8 cellular contexts compared by ENCODE assay signal in genomic region chr15:64044315-64045105, GRCh38. TPM values are rescaled to one million over a fixed set of nuclear protein-coding genes. Genes with fewer than 3 reads are reported as not detected.
DNase-seq lines count a peak whose midpoint lies in the region; ATAC-seq and TF ChIP-seq lines count a peak whose summit lies in the region.

No MANE protein-coding gene starts in this region.

- no peak overlapping the region for H2AFZ ChIP-seq in Karpas-422 (ENCODE audit: low read length)

- no peaks in the 10 kb centered on the region for H3K9me2 ChIP-seq in Karpas-422 (replicated peaks; ENCODE audit: insufficient read depth, low read length)

- peaks cover 54% of the 10 kb centered on the region for H3K79me2 ChIP-seq in Karpas-422 (ENCODE audit: low read length)

- no peaks in the 10 kb centered on the region for H4K20me1 ChIP-seq in Karpas-422 (ENCODE audit: insufficient read depth, low read depth, low read length)

- peak overlapping the region; percentile 64 for H3K4me2 ChIP-seq in Karpas-422 (ENCODE audit: low read depth, low read length, poor library complexity, severe bottlenecking)

- CTCF ChIA-PET in A673 (lab: Charles Lee), result no interaction called here

- H3K27ac ChIP-seq in A673 (ENCODE audit: low read depth, low read length, poor library complexity, severe bottlenecking) (no peak overlapping the region), Karpas-422 (ENCODE audit: low read length) (peak overlapping the region; percentile 85)

- no peak for DNase-seq in A673 (ENCODE audit: low spot score)
- DNase-seq in Karpas-422, result peak; percentile 85
- no peak for DNase-seq in left ventricle myocardium superior
- DNase-seq in C1 segment of cervical spinal cord (lab: John Stamatoyannopoulos, UW), result no peak
- DNase-seq in NCI-H69 (lab: John Stamatoyannopoulos, UW), result no peak
- no peak for DNase-seq in NCI-H1436 treated with DMSO at 0.1 percent for 48 hours (lab: John Stamatoyannopoulos, UW)
- DNase-seq in BE2C, result no peak

- ATAC-seq in GM19023 (IDR thresholded peaks at IDR 0.05; ENCODE audit: unreplicated experiment) (peak; percentile 62), left ventricle myocardium superior (peak; percentile 4)

- H3K9me3 ChIP-seq in A673 (ENCODE audit: low read depth, low read length, poor library complexity, severe bottlenecking) (no peaks in the 10 kb centered on the region), Karpas-422 (ENCODE audit: low read length) (no peaks in the 10 kb centered on the region), BE2C (no peaks in the 10 kb centered on the region)

- no TSS peak for BruUV-seq in A673 (replicated peaks; lab: Mats Ljungman, UMichigan)

- no peak for TF ChIP-seq CTCF in A673 (conservative IDR thresholded peaks at IDR 0.05; ENCODE audit: low read depth, low read length)
- no peak for TF ChIP-seq CTCF in BE2C (IDR thresholded peaks at IDR 0.05; ENCODE audit: low read depth, low read length)

- intact Hi-C loops in A673 (cut with micrococcal nuclease; ENCODE audit: unreplicated experiment), result loop anchor here (5.0 to 10.0 kb wide), 2 partner anchors 100 to 432 kb away; no protein-coding TSS in a partner anchor
- intact Hi-C loops in left ventricle myocardium superior (cut with micrococcal nuclease), result loop anchor here (10.0 kb wide), 1 partner anchor 70 kb away; no protein-coding TSS in a partner anchor

- H3K9ac ChIP-seq in Karpas-422 (ENCODE audit: low read length), result peak overlapping the region; percentile 74

- no peaks in the 10 kb centered on the region for H3K36me3 ChIP-seq in A673 (ENCODE audit: insufficient read depth, low read length, poor library complexity, severe bottlenecking)
- 0 out of 2 replicates have a peak, but pooled peaks cover 5% of the 10 kb centered on the region for H3K36me3 ChIP-seq in Karpas-422 (ENCODE audit: insufficient read depth, low read length)
- H3K36me3 ChIP-seq in BE2C, result no peaks in the 10 kb centered on the region

- peak overlapping the region; percentile 63 for H3K4me3 ChIP-seq in A673 (ENCODE audit: low read depth, low read length, poor library complexity, severe bottlenecking)
- peak overlapping the region; percentile 70 for H3K4me3 ChIP-seq in Karpas-422 (ENCODE audit: low read length)
- no peak overlapping the region for H3K4me3 ChIP-seq in BE2C (ENCODE audit: low read depth, low read length)

- H3K4me1 ChIP-seq in A673 (ENCODE audit: insufficient read depth, low read length, poor library complexity, severe bottlenecking) (peaks cover 6% of the 10 kb centered on the region), Karpas-422 (ENCODE audit: low read length) (peaks cover 65% of the 10 kb centered on the region), BE2C (no peaks in the 10 kb centered on the region; the same call in 1 of the 2 replicates)

- H3K27me3 ChIP-seq in A673 (replicated peaks; ENCODE audit: insufficient read depth, low read depth, low read length, poor library complexity) (no peaks in the 10 kb centered on the region), Karpas-422 (ENCODE audit: low read length) (no peaks in the 10 kb centered on the region), BE2C (peaks cover 3% of the 10 kb centered on the region)

- POLR2A ChIA-PET in A673 (lab: Charles Lee; ENCODE audit: low non-redundant PET), result interaction anchor here (0.6 kb wide), 1 partner anchor 50 kb away, joined by 19 read pairs; no protein-coding TSS in a partner anchor

RNA-seq across cellular contexts. Expression of gene DAPK2, which starts 1.8 kb away (rescaled TPM):
- total RNA-seq in A673 (2021), result 15.7 and 19.2 TPM in 2 replicates
- total RNA-seq in Karpas-422 (2014; rRNA removed; shearing (Covaris generic); ENCODE audit: low replicate concordance), result 40.4 and 56.4 TPM in 2 replicates
- 43.4 TPM for total RNA-seq in left ventricle myocardium superior
- 0.40 TPM for polyA plus RNA-seq in BE2C (2012; ENCODE audit: insufficient read depth, insufficient read length, low read depth)

RNA-seq across cellular contexts. Expression of gene CIAO2A, which starts 49.1 kb away (rescaled TPM):
- total RNA-seq in A673 (2021), result 75.3 and 75.6 TPM in 2 replicates
- total RNA-seq in Karpas-422 (2014; rRNA removed; shearing (Covaris generic); ENCODE audit: low replicate concordance), result 106 and 129 TPM in 2 replicates
- 72.2 TPM for total RNA-seq in left ventricle myocardium superior
- 66.6 TPM for polyA plus RNA-seq in BE2C (2012; ENCODE audit: insufficient read depth, insufficient read length, low read depth)

RNA-seq across cellular contexts. Expression of gene SNX1, which starts 51.3 kb away (rescaled TPM):
- total RNA-seq in A673 (2021) (94.5 and 104 TPM in 2 replicates), left ventricle myocardium superior (89.7 TPM)
- 52.0 and 55.5 TPM in 2 replicates for total RNA-seq in Karpas-422 (2014; rRNA removed; shearing (Covaris generic); ENCODE audit: low replicate concordance)
- 120 TPM for polyA plus RNA-seq in BE2C (2012; ENCODE audit: insufficient read depth, insufficient read length, low read depth)
